Comparison of ENCODE assay signal across 26 cellular contexts in the genomic region with DNA sequence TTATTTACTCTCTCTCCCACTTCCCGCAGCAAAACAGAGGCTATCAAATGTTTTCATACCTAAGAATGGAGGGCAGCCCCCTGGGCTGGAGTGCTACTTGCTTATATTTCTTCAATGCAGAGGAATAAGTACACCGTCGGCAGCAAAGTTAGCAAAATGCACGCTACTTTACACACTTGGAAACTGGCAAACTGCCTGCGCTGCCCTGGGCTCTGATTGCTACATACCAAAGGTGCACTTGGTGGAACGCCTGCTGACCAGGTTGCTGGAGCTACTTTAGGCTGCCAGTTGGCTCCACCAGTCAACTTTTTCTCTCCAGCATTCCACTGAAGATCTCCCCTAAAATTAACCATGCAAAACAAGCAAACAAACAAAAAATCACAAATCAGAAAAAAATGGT.
"Had no signal": no experiment of that assay in that cellular context is flagged by ENCODE, and none has a peak within 500 bp of the region (broad histone marks: within the 10 kb centered on the region; RNA-seq: fewer than 3 reads in every experiment).

No MANE protein-coding gene starts in this region.

- H3K4me3 ChIP-seq: cardiac muscle cell, SK-N-MC had no signal

- H3K27me3 ChIP-seq: brain microvascular endothelial cell, cardiac muscle cell had no signal

- DNase-seq: activated CD4-positive, alpha-beta memory T cell treated with anti-CD3 and anti-CD28 coated beads, Interleukin-2, amount 10 ng/mL, durations not matched to agents 7 days and 5 days; activated CD4-positive, alpha-beta T cell treated with anti-CD3 and anti-CD28 coated beads, Interleukin-2, amount 10 ng/mL, durations not matched to agents 7 days and 5 days; activated CD4-positive, CD25-positive, alpha-beta regulatory T cell; activated gamma-delta T cell treated with Interleukin-2 at 50 U/mL for 16 hours; activated naive CD4-positive, alpha-beta T cell treated with anti-CD3 and anti-CD28 coated beads, Interleukin-2, amount 10 ng/mL, durations not matched to agents 7 days and 5 days; activated naive CD8-positive, alpha-beta T cell treated with anti-CD3 and anti-CD28 coated beads for 36 hours; activated T-cell treated with anti-CD3 and anti-CD28 coated beads for 4 hours; activated T-cell treated with anti-CD3 and anti-CD28 coated beads, Interleukin-2, amount 50 U/mL, for 48 hours; brain microvascular endothelial cell; KBM-7; NCI-H1092; NCI-H1417; NCI-H1930; NCI-H2171; NCI-H2227 treated with DMSO at 0.1 percent for 48 hours; NCI-H526; NCI-H774; RPMI8226; T-cell; T-helper 2 cell; T1000 had no signal

- ATAC-seq: activated T-helper 17 cell treated with anti-CD3 and anti-CD28 coated beads, Interleukin-2, amount 50 U/mL, for 72 hours; Panc1; Right ventricle myocardium inferior; T-cell had no signal

- H3K27ac ChIP-seq: brain microvascular endothelial cell, cardiac muscle cell, SK-N-MC had no signal

- H3K36me3 ChIP-seq: brain microvascular endothelial cell had no signal
